16 cellular contexts compared by ENCODE assay signal in genomic region chr6:90463874-90464273, GRCh38.
A peak's percentile ranks its signal among the peaks of the same experiment; 100 is the strongest.
DNase-seq lines count a peak whose midpoint lies in the region; ATAC-seq lines count a peak whose summit lies in the region.
"Had no signal": no experiment of that assay in that cellular context is flagged by ENCODE, and none has a peak within 500 bp of the region (broad histone marks: within the 10 kb centered on the region; RNA-seq: fewer than 3 reads in every experiment).

No MANE protein-coding gene starts in this region.

- no peak overlapping the region for H3K14ac ChIP-seq in trophoblast cell (ENCODE audit: low read length)

- H3K27ac ChIP-seq in KOPT-K1 (ENCODE audit: low read depth, low read length, poor library complexity, severe bottlenecking): peak overlapping the region; percentile 54
- H3K27ac ChIP-seq in trophoblast cell (ENCODE audit: low read depth, low read length): no peak overlapping the region
- H3K27ac ChIP-seq: C4-2B, right lobe of liver, thoracic aorta had no signal

- peaks cover 4% of the 10 kb centered on the region for H3K79me1 ChIP-seq in trophoblast cell (ENCODE audit: low read length)

- no peak for ATAC-seq in activated T-cell treated with anti-CD3 and anti-CD28 coated beads, Interleukin-2, amount 50 U/mL, for 72 hours (replicated peaks in 1 of 2)
- no peak for ATAC-seq in left colon
- ATAC-seq: right lobe of liver had no signal

- no peak overlapping the region for H4K8ac ChIP-seq in trophoblast cell (ENCODE audit: low read depth, low read length)

- H3K23ac ChIP-seq in trophoblast cell (ENCODE audit: low read length): no peak overlapping the region

- no peak overlapping the region for H2AK5ac ChIP-seq in trophoblast cell (ENCODE audit: low read length)

- peak overlapping the region; percentile 52 for H2BK12ac ChIP-seq in trophoblast cell (ENCODE audit: low read length)

- no CpG with 5 or more reads among the region's 4 CpGs for WGBS in trophoblast cell (ENCODE audit: extremely low coverage, insufficient coverage, insufficient read length)

- no peak overlapping the region for H3K9ac ChIP-seq in trophoblast cell (ENCODE audit: low read length)

- H3K27ac Mint-ChIP-seq in activated T-cell treated with anti-CD3 and anti-CD28 coated beads, Interleukin-2, amount 50 U/mL, for 72 hours: peak overlapping the region; percentile 92
- H3K27ac Mint-ChIP-seq in activated T-helper 2 cell treated with anti-CD3 and anti-CD28 coated beads, Interferon-gamma antibody, Interleukin-2, Interleukin-4, amounts not matched to agents 10 μg/mL and 5 μg/mL and 100 μg/mL, durations not matched to agents 14 hours and 24 hours and 36 hours: peak overlapping the region; percentile 94
- H3K27ac Mint-ChIP-seq: endodermal cell had no signal

- peak overlapping the region; percentile 38 for H4K91ac ChIP-seq in trophoblast cell (ENCODE audit: low read depth, low read length)

- H3K4ac ChIP-seq in trophoblast cell (ENCODE audit: low read depth, low read length): no peak overlapping the region

- H2BK120ac ChIP-seq in trophoblast cell (ENCODE audit: insufficient read depth, low read length, poor library complexity): no peak overlapping the region

- no peak overlapping the region for H3K4me3 ChIP-seq in trophoblast cell (ENCODE audit: low read depth, low read length)
- H3K4me3 ChIP-seq: right lobe of liver, thoracic aorta had no signal

- no peak overlapping the region for H4K12ac ChIP-seq in trophoblast cell (ENCODE audit: low read depth, low read length)

- H3K4me1 ChIP-seq in trophoblast cell (ENCODE audit: control insufficient read depth in 1 of 2, insufficient read depth in 2 of 2, low read length in 2 of 2): peaks cover 5 to 16% of the 10 kb centered on the region in 2 experiments
- H3K4me1 ChIP-seq: right lobe of liver had no signal

- DNase-seq in activated T-cell treated with anti-CD3 and anti-CD28 coated beads, Interleukin-2, amount 50 U/mL, for 72 hours: no peak
- DNase-seq in activated T-cell treated with anti-CD3 and anti-CD28 coated beads for 4 hours (no peak), trophoblast cell (no peak), left colon (no peak), amniotic stem cell (lab: John Stamatoyannopoulos, UW) (no peak), NK-92 (lab: John Stamatoyannopoulos, UW; ENCODE audit: unreplicated experiment) (no peak)
- no peak for DNase-seq in activated T-helper 2 cell treated with anti-CD3 and anti-CD28 coated beads, Interferon-gamma antibody, Interleukin-2, Interleukin-4, amounts not matched to agents 10 μg/mL and 5 μg/mL and 100 μg/mL, durations not matched to agents 14 hours and 24 hours and 36 hours (ENCODE audit: low spot score)
- DNase-seq: DMS153, endodermal cell, mammary epithelial cell, NCI-H1105 treated with DMSO at 0.1 percent for 48 hours, NCI-H524 treated with DMSO at 0.1 percent for 48 hours, right lobe of liver had no signal

- H3K18ac ChIP-seq in trophoblast cell (ENCODE audit: low read length): peak overlapping the region; percentile 48

- no peak overlapping the region for H2AFZ ChIP-seq in trophoblast cell (ENCODE audit: insufficient read depth, low read length, poor library complexity)

- H3K4me2 ChIP-seq in trophoblast cell (ENCODE audit: low read length): no peak overlapping the region

- H3K36me3 Mint-ChIP-seq in activated T-cell treated with anti-CD3 and anti-CD28 coated beads, Interleukin-2, amount 50 U/mL, for 72 hours (ENCODE audit: insufficient read depth in 2 of 2): no peaks in the 10 kb centered on the region
- H3K36me3 Mint-ChIP-seq in activated T-helper 2 cell treated with anti-CD3 and anti-CD28 coated beads, Interferon-gamma antibody, Interleukin-2, Interleukin-4, amounts not matched to agents 10 μg/mL and 5 μg/mL and 100 μg/mL, durations not matched to agents 14 hours and 24 hours and 36 hours (ENCODE audit: low read depth): peaks cover 7% of the 10 kb centered on the region

- H3K79me2 ChIP-seq in trophoblast cell (ENCODE audit: control insufficient read depth, insufficient read depth, low read length, poor library complexity): no peaks in the 10 kb centered on the region

- no peaks in the 10 kb centered on the region for H3K9me3 Mint-ChIP-seq in activated T-cell treated with anti-CD3 and anti-CD28 coated beads, Interleukin-2, amount 50 U/mL, for 72 hours
- H3K9me3 Mint-ChIP-seq in activated T-helper 2 cell treated with anti-CD3 and anti-CD28 coated beads, Interferon-gamma antibody, Interleukin-2, Interleukin-4, amounts not matched to agents 10 μg/mL and 5 μg/mL and 100 μg/mL, durations not matched to agents 14 hours and 24 hours and 36 hours: no peaks in the 10 kb centered on the region
- H3K9me3 Mint-ChIP-seq: endodermal cell had no signal

- peak overlapping the region; percentile 79 to 82 for H3K4me3 Mint-ChIP-seq in activated T-cell treated with anti-CD3 and anti-CD28 coated beads, Interleukin-2, amount 50 U/mL, for 72 hours
- H3K4me3 Mint-ChIP-seq in activated T-helper 2 cell treated with anti-CD3 and anti-CD28 coated beads, Interferon-gamma antibody, Interleukin-2, Interleukin-4, amounts not matched to agents 10 μg/mL and 5 μg/mL and 100 μg/mL, durations not matched to agents 14 hours and 24 hours and 36 hours (ENCODE audit: low read depth): peak overlapping the region; percentile 42
- H3K4me3 Mint-ChIP-seq: endodermal cell had no signal

- H3K4me1 Mint-ChIP-seq in activated T-cell treated with anti-CD3 and anti-CD28 coated beads, Interleukin-2, amount 50 U/mL, for 72 hours (ENCODE audit: low read depth): no peaks in the 10 kb centered on the region
- peaks cover 89% of the 10 kb centered on the region for H3K4me1 Mint-ChIP-seq in activated T-helper 2 cell treated with anti-CD3 and anti-CD28 coated beads, Interferon-gamma antibody, Interleukin-2, Interleukin-4, amounts not matched to agents 10 μg/mL and 5 μg/mL and 100 μg/mL, durations not matched to agents 14 hours and 24 hours and 36 hours (ENCODE audit: low read depth)

- H2BK5ac ChIP-seq in trophoblast cell (ENCODE audit: low read depth, low read length, poor library complexity): no peak overlapping the region

- H3K9me3 ChIP-seq in KOPT-K1 (ENCODE audit: insufficient read depth, low read length, poor library complexity, severe bottlenecking): peaks cover 42% of the 10 kb centered on the region
- no peaks in the 10 kb centered on the region for H3K9me3 ChIP-seq in trophoblast cell (ENCODE audit: insufficient read depth, low read depth, low read length)
- H3K9me3 ChIP-seq: right lobe of liver, thoracic aorta had no signal

- intact Hi-C loops in activated T-helper 2 cell treated with anti-CD3 and anti-CD28 coated beads, Interferon-gamma antibody, Interleukin-2, Interleukin-4, amounts not matched to agents 10 μg/mL and 5 μg/mL and 100 μg/mL, durations not matched to agents 14 hours and 24 hours and 36 hours (cut with micrococcal nuclease): no loop called here
- intact Hi-C loops in left colon (cut with DNase I, micrococcal nuclease): no loop called here

- no peaks in the 10 kb centered on the region for H3K27me3 Mint-ChIP-seq in activated T-cell treated with anti-CD3 and anti-CD28 coated beads, Interleukin-2, amount 50 U/mL, for 72 hours (ENCODE audit: low read depth)
- no peaks in the 10 kb centered on the region for H3K27me3 Mint-ChIP-seq in activated T-helper 2 cell treated with anti-CD3 and anti-CD28 coated beads, Interferon-gamma antibody, Interleukin-2, Interleukin-4, amounts not matched to agents 10 μg/mL and 5 μg/mL and 100 μg/mL, durations not matched to agents 14 hours and 24 hours and 36 hours (ENCODE audit: low read depth)

- H3K27me3 ChIP-seq in trophoblast cell (ENCODE audit: insufficient read depth, low read length): no peaks in the 10 kb centered on the region
- H3K27me3 ChIP-seq: right lobe of liver had no signal

- no peaks in the 10 kb centered on the region for H3K36me3 ChIP-seq in KOPT-K1 (ENCODE audit: insufficient read depth, low read length)
- H3K36me3 ChIP-seq in trophoblast cell (ENCODE audit: control insufficient read depth in 1 of 2, insufficient read depth in 2 of 2, low read length in 2 of 2): no peaks in the 10 kb centered on the region
- H3K36me3 ChIP-seq: right lobe of liver, thoracic aorta had no signal
